Comparison of ENCODE assay signal across 22 cellular contexts in the genomic region with DNA sequence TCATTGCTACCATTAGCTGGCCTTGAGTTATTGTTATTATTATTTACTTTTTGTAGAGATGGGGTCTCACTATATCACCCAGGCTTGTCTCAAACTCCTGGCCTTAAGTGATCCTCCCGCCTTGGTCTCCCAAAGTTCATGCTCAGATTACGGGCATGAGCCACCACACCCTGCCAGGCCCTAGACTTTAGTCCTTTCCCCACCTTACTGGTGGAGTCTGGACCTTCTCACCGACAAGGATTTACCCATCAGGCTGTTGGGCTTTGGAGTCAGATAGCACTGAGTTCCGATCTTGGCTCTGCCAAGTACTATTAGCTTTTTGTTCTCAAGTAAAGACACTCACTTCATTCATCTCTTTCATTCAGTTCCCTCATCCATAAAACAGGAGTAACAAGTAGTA. TPM values are rescaled to one million over a fixed set of nuclear protein-coding genes. Genes with fewer than 3 reads are reported as not detected.
"Had no signal": no experiment of that assay in that cellular context is flagged by ENCODE, and none has a peak within 500 bp of the region (broad histone marks: within the 10 kb centered on the region; RNA-seq: fewer than 3 reads in every experiment).

No MANE protein-coding gene starts in this region.

- H3K36me3 ChIP-seq: cardiac muscle cell, sigmoid colon, tibial artery, WERI-Rb-1 had no signal

- DNase-seq: activated CD4-positive, alpha-beta T cell treated with anti-CD3 and anti-CD28 coated beads for 36 hours; activated CD4-positive, alpha-beta T cell treated with anti-CD3 and anti-CD28 coated beads, Interleukin-2, amount 50 U/mL, for 48 hours; activated naive CD4-positive, alpha-beta T cell; activated naive CD8-positive, alpha-beta T cell treated with anti-CD3 and anti-CD28 coated beads for 36 hours; amygdala; foreskin fibroblast; mesenchymal stem cell; mucosa of descending colon; nucleus accumbens; sigmoid colon; spleen; stimulated activated naive CD4-positive, alpha-beta T cell treated with Interleukin-2 at 50 U/mL for 16 hours; substantia nigra; tibial artery; WERI-Rb-1 had no signal

- H3K4me3 Mint-ChIP-seq: activated CD4-positive, alpha-beta T cell treated with anti-CD3 and anti-CD28 coated beads for 36 hours; activated naive CD8-positive, alpha-beta T cell treated with anti-CD3 and anti-CD28 coated beads for 36 hours; nephron; T-helper 1 cell treated with Interleukin-12 subunit alpha and Interleukin-12 subunit beta and Interleukin-4 antibody, amounts not matched to agents 30 μg/mL and 1 μg/mL, for 36 hours had no signal

- H3K9me3 ChIP-seq: mucosa of descending colon, sigmoid colon, spleen, tibial artery had no signal

- H3K27me3 ChIP-seq: sigmoid colon, spleen, tibial artery had no signal

- H3K4me1 Mint-ChIP-seq: nephron had no signal

- H3K4me1 ChIP-seq: sigmoid colon, tibial artery had no signal

- H3K4me3 ChIP-seq: cardiac muscle cell, mucosa of descending colon, sigmoid colon, spleen, tibial artery had no signal

- H3K36me3 Mint-ChIP-seq: activated naive CD8-positive, alpha-beta T cell treated with anti-CD3 and anti-CD28 coated beads for 36 hours had no signal

- H3K27me3 Mint-ChIP-seq: activated naive CD8-positive, alpha-beta T cell treated with anti-CD3 and anti-CD28 coated beads for 36 hours had no signal

- H3K27ac Mint-ChIP-seq: activated CD4-positive, alpha-beta T cell treated with anti-CD3 and anti-CD28 coated beads for 36 hours; activated naive CD8-positive, alpha-beta T cell treated with anti-CD3 and anti-CD28 coated beads for 36 hours; nephron; T-helper 1 cell treated with Interleukin-12 subunit alpha and Interleukin-12 subunit beta and Interleukin-4 antibody, amounts not matched to agents 30 μg/mL and 1 μg/mL, for 36 hours had no signal

- H3K27ac ChIP-seq: cardiac muscle cell, epithelial cell of prostate, sigmoid colon, tibial artery, WERI-Rb-1 had no signal

- ATAC-seq: activated CD4-positive, alpha-beta T cell treated with anti-CD3 and anti-CD28 coated beads for 36 hours; mucosa of descending colon had no signal

- H3K9me3 Mint-ChIP-seq: activated naive CD8-positive, alpha-beta T cell treated with anti-CD3 and anti-CD28 coated beads for 36 hours; nephron; T-helper 1 cell treated with Interleukin-12 subunit alpha and Interleukin-12 subunit beta and Interleukin-4 antibody, amounts not matched to agents 30 μg/mL and 1 μg/mL, for 36 hours had no signal

RNA-seq across cellular contexts. Expression of a gene that starts 17.2 kb away (rescaled TPM):
- total RNA-seq: activated CD4-positive, alpha-beta T cell treated with anti-CD3 and anti-CD28 coated beads for 36 hours; cardiac muscle cell; dermis microvascular lymphatic vessel endothelial cell; glomerular endothelial cell; renal cortical epithelial cell; sigmoid colon had no signal
- polyA plus RNA-seq: cardiac muscle cell had no signal
